28 cellular contexts compared by ENCODE assay signal in the genomic region with DNA sequence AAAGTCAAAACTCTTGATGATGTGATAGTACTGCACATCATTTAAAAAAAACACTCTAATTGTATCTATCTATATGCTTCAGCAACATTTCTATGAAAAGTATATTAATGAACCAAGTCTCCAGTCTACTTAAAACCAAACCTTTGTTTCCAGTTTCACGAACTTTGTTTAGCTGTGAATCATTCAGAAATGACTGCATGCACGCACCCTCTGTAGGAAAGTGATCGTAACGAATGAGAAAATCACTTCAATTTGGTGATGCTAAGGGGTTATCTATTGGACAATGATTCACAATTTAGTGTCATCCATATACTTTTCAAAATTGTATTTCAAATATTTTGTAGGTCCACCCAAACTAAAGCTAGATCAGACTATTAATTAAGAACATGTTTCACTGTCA.
"Had no signal": no experiment of that assay in that cellular context is flagged by ENCODE, and none has a peak within 500 bp of the region (broad histone marks: within the 10 kb centered on the region; RNA-seq: fewer than 3 reads in every experiment).

No MANE protein-coding gene starts in this region.

- H3K4me1 Mint-ChIP-seq: endodermal cell; mesothelial cell of epicardium; naive B cell; naive thymus-derived CD8-positive, alpha-beta T cell had no signal

- H3K27ac ChIP-seq: epithelial cell of prostate, esophagus squamous epithelium, gastrocnemius medialis, heart right ventricle, left lung, lower lobe of right lung had no signal

- H3K36me3 Mint-ChIP-seq: mesothelial cell of epicardium, naive B cell had no signal

- H3K27me3 Mint-ChIP-seq: dendritic cell treated with granulocyte-macrophage colony-stimulating factor and Interleukin-4, amounts not matched to agents 40 ng/mL and 50 ng/mL, for 4 days; effector memory CD8-positive, alpha-beta T cell; naive B cell; naive thymus-derived CD8-positive, alpha-beta T cell had no signal

- DNase-seq: cortex of kidney; effector CD8-positive, alpha-beta T cell; effector memory CD8-positive, alpha-beta T cell; endodermal cell; erythroblast; esophagus squamous epithelium; foreskin fibroblast; foreskin melanocyte; gastrocnemius medialis; glutamatergic neuron; head of caudate nucleus; heart right ventricle; hippocampal formation; left cardiac atrium; left lung; left ventricle myocardium superior; lower lobe of right lung; mesenchymal stem cell; mucosa of descending colon; naive B cell; naive thymus-derived CD8-positive, alpha-beta T cell had no signal

- H3K36me3 ChIP-seq: esophagus squamous epithelium, gastrocnemius medialis, heart right ventricle, left lung, lower lobe of right lung had no signal

- H3K4me3 ChIP-seq: esophagus squamous epithelium, gastrocnemius medialis, heart right ventricle, left lung, lower lobe of right lung, mucosa of descending colon had no signal

- H3K27ac Mint-ChIP-seq: dendritic cell treated with granulocyte-macrophage colony-stimulating factor and Interleukin-4, amounts not matched to agents 40 ng/mL and 50 ng/mL, for 4 days; effector memory CD8-positive, alpha-beta T cell; endodermal cell; mesothelial cell of epicardium; naive B cell; naive thymus-derived CD8-positive, alpha-beta T cell had no signal

- H3K4me1 ChIP-seq: esophagus squamous epithelium, gastrocnemius medialis, heart right ventricle, left lung, lower lobe of right lung had no signal

- H3K9me3 ChIP-seq: esophagus squamous epithelium, gastrocnemius medialis, heart right ventricle, left lung, lower lobe of right lung, mucosa of descending colon had no signal

- H3K27me3 ChIP-seq: esophagus squamous epithelium, gastrocnemius medialis, heart right ventricle, left lung had no signal

- H3K4me3 Mint-ChIP-seq: dendritic cell treated with granulocyte-macrophage colony-stimulating factor and Interleukin-4, amounts not matched to agents 40 ng/mL and 50 ng/mL, for 4 days; effector memory CD8-positive, alpha-beta T cell; endodermal cell; mesothelial cell of epicardium; naive B cell; naive thymus-derived CD8-positive, alpha-beta T cell had no signal

- FAIRE-seq: endometrium, islet of Langerhans, keratinocyte had no signal

- ATAC-seq: effector memory CD8-positive, alpha-beta T cell; esophagus mucosa; gastrocnemius medialis; heart right ventricle; left cardiac atrium; left lung; left ventricle myocardium superior; lower lobe of right lung; mucosa of descending colon; naive thymus-derived CD8-positive, alpha-beta T cell had no signal

- H3K9me3 Mint-ChIP-seq: dendritic cell treated with granulocyte-macrophage colony-stimulating factor and Interleukin-4, amounts not matched to agents 40 ng/mL and 50 ng/mL, for 4 days; naive B cell; naive thymus-derived CD8-positive, alpha-beta T cell had no signal
